8 cellular contexts compared by ENCODE assay signal in genomic region chrX:47831788-47832187, GRCh38. TPM values are rescaled to one million over a fixed set of nuclear protein-coding genes. Genes with fewer than 3 reads are reported as not detected.
DNase-seq lines count a peak whose midpoint lies in the region; ATAC-seq and TF ChIP-seq lines count a peak whose summit lies in the region.

No MANE protein-coding gene starts in this region.

- H3K9me3 ChIP-seq in BE2C, result no peaks in the 10 kb centered on the region
- H3K9me3 ChIP-seq in osteoblast (ENCODE audit: low read depth, low read length), result no peaks in the 10 kb centered on the region

- H3K27me3 ChIP-seq in BE2C, result no peaks in the 10 kb centered on the region
- H3K27me3 ChIP-seq in H7 (ENCODE audit: control insufficient read depth, insufficient read depth, low read length), result no peaks in the 10 kb centered on the region
- peaks cover 3% of the 10 kb centered on the region for H3K27me3 ChIP-seq in osteoblast (ENCODE audit: insufficient read depth, low read length)

- no peaks in the 10 kb centered on the region for H4K20me1 ChIP-seq in osteoblast (ENCODE audit: insufficient read depth, low read length)

- H3K4me3 ChIP-seq in BE2C (ENCODE audit: low read depth, low read length) (no peak overlapping the region), H7 (ENCODE audit: insufficient read depth, low read depth, low read length) (no peak overlapping the region), osteoblast (ENCODE audit: insufficient read depth, low read length) (no peak overlapping the region)

- ATAC-seq in GM21717 (IDR thresholded peaks at IDR 0.05; ENCODE audit: unreplicated experiment) (no peak), GM21526 (IDR thresholded peaks at IDR 0.05; ENCODE audit: low FRiP score, unreplicated experiment) (no peak)

- no peaks in the 10 kb centered on the region for H3K79me2 ChIP-seq in osteoblast (ENCODE audit: insufficient read depth, low read length)

- H3K4me1 ChIP-seq in BE2C (no peaks in the 10 kb centered on the region), osteoblast (ENCODE audit: insufficient read depth, low read length) (peaks cover 4% of the 10 kb centered on the region)

- no peaks in the 10 kb centered on the region for H3K36me3 Mint-ChIP-seq in endothelial cell (ENCODE audit: low read depth, unreplicated experiment)

- H3K27me3 Mint-ChIP-seq in endothelial cell (ENCODE audit: unreplicated experiment), result no peaks in the 10 kb centered on the region

- no peak overlapping the region for H3K4me3 Mint-ChIP-seq in endothelial cell (ENCODE audit: unreplicated experiment)

- H3K27ac Mint-ChIP-seq in endothelial cell (ENCODE audit: unreplicated experiment), result no peak overlapping the region

- H3K4me1 Mint-ChIP-seq in endothelial cell (ENCODE audit: unreplicated experiment), result no peaks in the 10 kb centered on the region

- no peaks in the 10 kb centered on the region for H3K36me3 ChIP-seq in BE2C
- no peaks in the 10 kb centered on the region for H3K36me3 ChIP-seq in H7 (replicated peaks; ENCODE audit: control insufficient read depth, insufficient read depth, low read length)
- H3K36me3 ChIP-seq in osteoblast (ENCODE audit: insufficient read depth, low read length), result no peaks in the 10 kb centered on the region

- H2AFZ ChIP-seq in osteoblast (ENCODE audit: low read length), result no peak overlapping the region

- H3K9me3 Mint-ChIP-seq in endothelial cell (ENCODE audit: unreplicated experiment), result no peaks in the 10 kb centered on the region

- H3K27ac ChIP-seq in osteoblast (ENCODE audit: low read depth, low read length), result no peak overlapping the region

- TF ChIP-seq CTCF in BE2C (IDR thresholded peaks at IDR 0.05; ENCODE audit: low read depth, low read length) (peak; percentile 79), endothelial cell (IDR thresholded peaks at IDR 0.05; ENCODE audit: unreplicated experiment) (peak; percentile 52), osteoblast (IDR thresholded peaks at IDR 0.05; ENCODE audit: extremely low read depth, low read depth, low read length) (peak; percentile 55)

- DNase-seq in BE2C (peak; percentile 57), H7 (peak; percentile 44), NCI-H524 treated with DMSO at 0.1 percent for 48 hours (lab: John Stamatoyannopoulos, UW) (peak; percentile 27), endothelial cell (ENCODE audit: low spot score) (peak; percentile 46), osteoblast (ENCODE audit: insufficient read length, low spot score, missing footprints) (peak; percentile 21)
- DNase-seq in activated CD4-positive, alpha-beta T cell treated with anti-CD3 and anti-CD28 coated beads, Interleukin-2, amount 50 U/mL, for 4 hours, result peak; percentile 34 to 43

- H3K4me2 ChIP-seq in osteoblast (ENCODE audit: insufficient read depth, low read length), result no peak overlapping the region

RNA-seq across cellular contexts. Expression of gene ZNF81, which starts 4.9 kb away (rescaled TPM):
- 4.7 TPM for polyA plus RNA-seq in BE2C (2012; ENCODE audit: insufficient read depth, insufficient read length, low read depth)
- total RNA-seq in H7 (2014; rRNA removed; shearing (Covaris generic)), result 3.7 and 3.9 TPM in 2 replicates
- 8.8 TPM for total RNA-seq in endothelial cell (ENCODE audit: unreplicated experiment)
- total RNA-seq in osteoblast, result 5.8 and 7.7 TPM in 2 replicates
